ENCODE assay signal across 8 cellular contexts in the genomic region with DNA sequence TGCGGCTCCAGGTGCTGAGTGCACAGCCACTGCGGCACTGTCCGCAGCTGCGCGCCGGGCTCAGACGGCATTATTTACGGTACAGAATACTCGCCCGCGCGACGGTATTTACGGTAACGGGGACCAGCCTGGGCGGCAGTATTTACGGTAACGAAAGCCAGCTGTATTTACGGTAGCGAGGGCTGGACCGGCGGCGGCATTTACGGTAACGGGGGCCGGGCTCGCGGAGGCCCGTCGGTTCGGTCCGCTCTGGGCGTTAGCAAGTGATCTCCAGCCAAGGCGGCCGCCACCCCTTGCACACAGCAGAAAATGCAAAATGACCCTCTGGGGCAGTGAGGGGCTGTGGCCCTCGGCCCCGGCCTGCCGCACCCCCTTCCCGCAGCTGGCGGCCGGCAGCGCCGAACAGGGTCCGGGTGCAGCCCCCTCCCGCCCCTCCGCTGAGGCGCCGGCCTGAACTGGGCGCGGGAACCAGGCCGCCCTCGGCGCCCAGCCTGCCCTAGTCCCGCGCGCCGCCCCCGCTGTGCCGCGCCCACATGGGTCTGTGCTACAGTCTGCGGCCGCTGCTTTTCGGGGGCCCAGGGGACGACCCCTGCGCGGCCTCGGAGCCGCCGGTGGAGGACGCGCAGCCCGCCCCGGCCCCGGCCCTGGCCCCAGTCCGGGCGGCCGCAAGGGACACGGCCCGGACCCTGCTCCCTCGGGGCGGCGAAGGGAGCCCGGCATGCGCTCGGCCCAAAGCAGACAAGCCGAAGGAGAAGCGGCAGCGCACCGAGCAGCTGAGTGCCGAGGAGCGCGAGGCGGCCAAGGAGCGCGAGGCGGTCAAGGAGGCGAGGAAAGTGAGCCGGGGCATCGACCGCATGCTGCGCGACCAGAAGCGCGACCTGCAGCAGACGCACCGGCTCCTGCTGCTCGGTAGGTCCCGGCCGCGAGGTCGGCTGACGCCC. TPM values are rescaled to one million over a fixed set of nuclear protein-coding genes. Genes with fewer than 3 reads are reported as not detected.
DNase-seq lines count a peak whose midpoint lies in the region; ATAC-seq and TF ChIP-seq lines count a peak whose summit lies in the region.

A gene (plus strand): TSS at position 234 of the 941 bp plus-strand sequence. CDS start 300 bp downstream, at position 534.

- H3K27ac Mint-ChIP-seq in activated CD4-positive, alpha-beta T cell treated with anti-CD3 and anti-CD28 coated beads for 36 hours = no peak within 1 kb of the TSS

- H3K9me3 Mint-ChIP-seq in activated CD4-positive, alpha-beta T cell treated with anti-CD3 and anti-CD28 coated beads for 36 hours (ENCODE audit: low read depth) = peaks cover 10% of the 10 kb centered on the region

- CTCF ChIA-PET in HEK293T (lab: Yijun Ruan, JAX) = interaction anchor here (0.6 kb wide), 1 partner anchor 34 kb away, joined by 4 read pairs; no protein-coding TSS in a partner anchor
- CTCF ChIA-PET in activated CD4-positive, alpha-beta T cell treated with anti-CD3 and anti-CD28 coated beads for 36 hours (lab: Charles Lee) = interaction anchor here (0.9 kb wide), 1 partner anchor 13 kb away, joined by 3 read pairs; no protein-coding TSS in a partner anchor

- POLR2A ChIA-PET in HEK293T (lab: Yijun Ruan, JAX) = interaction anchor here (1.1 kb wide), 1 partner anchor 27 kb away, joined by 3 read pairs; no protein-coding TSS in a partner anchor
- POLR2A ChIA-PET in activated CD4-positive, alpha-beta T cell treated with anti-CD3 and anti-CD28 coated beads for 36 hours (lab: Charles Lee) = no interaction called here

- H3K27me3 ChIP-seq in DOHH2 (ENCODE audit: control insufficient read depth, low read length) = no peaks in the 10 kb centered on the region

- H3K27ac ChIP-seq in DOHH2 (ENCODE audit: low read depth, low read length) = peak within 1 kb of the TSS; percentile 63

- intact Hi-C loops in activated CD4-positive, alpha-beta T cell treated with anti-CD3 and anti-CD28 coated beads for 36 hours (cut with DNase I, micrococcal nuclease) = no loop called here

- H3K9me3 ChIP-seq in DOHH2 (ENCODE audit: control insufficient read depth, insufficient read depth, low read length) = no peaks in the 10 kb centered on the region

- H3F3A ChIP-seq in DOHH2 (ENCODE audit: control insufficient read depth, insufficient read depth) = peaks cover 3% of the 10 kb centered on the region; the same call in 1 of the 2 replicates

- ATAC-seq in activated CD4-positive, alpha-beta T cell treated with anti-CD3 and anti-CD28 coated beads for 36 hours = peak; percentile 89

- H3K36me3 Mint-ChIP-seq in activated CD4-positive, alpha-beta T cell treated with anti-CD3 and anti-CD28 coated beads for 36 hours (ENCODE audit: low read depth) = no peaks in the 10 kb centered on the region

- peak; percentile 69 for DNase-seq in HEK293T (ENCODE audit: extremely low spot score)
- peak; percentile 38 to 82 for DNase-seq in NCI-H1930 (lab: John Stamatoyannopoulos, UW)
- DNase-seq in activated CD4-positive, alpha-beta T cell treated with anti-CD3 and anti-CD28 coated beads for 36 hours = peak; percentile 82
- DNase-seq in dermis blood vessel endothelial cell = peak; percentile 86
- peak; percentile 94 for DNase-seq in left kidney (ENCODE audit: low read depth, low spot score)
- DNase-seq in stimulated activated CD4-positive, alpha-beta T cell treated with anti-CD3 and anti-CD28 coated beads, Interleukin-1b, Interleukin-23, amount 100 ng/mL, for 24 hours (ENCODE audit: low read depth in 4 of 4, low spot score in 1 of 4) = peak; percentile 19 to 51 (median 34)
- no peak for DNase-seq in effector CD8-positive, alpha-beta T cell (lab: John Stamatoyannopoulos, UW)

- no peaks in the 10 kb centered on the region for H3K9me2 ChIP-seq in DOHH2 (replicated peaks; ENCODE audit: control insufficient read depth, low read length)

- no peaks in the 10 kb centered on the region for H3K36me3 ChIP-seq in DOHH2 (ENCODE audit: control insufficient read depth, low read length)

- peaks cover 36% of the 10 kb centered on the region for H3K4me1 ChIP-seq in DOHH2 (ENCODE audit: control insufficient read depth, low read length)

- H3K4me3 Mint-ChIP-seq in activated CD4-positive, alpha-beta T cell treated with anti-CD3 and anti-CD28 coated beads for 36 hours = peak within 1 kb of the TSS; percentile 58

- peak within 1 kb of the TSS; percentile 82 for H3K4me3 ChIP-seq in DOHH2 (ENCODE audit: low read length)

- H4K20me1 ChIP-seq in DOHH2 (ENCODE audit: control insufficient read depth, insufficient read depth, low read depth, low read length) = no peaks in the 10 kb centered on the region

- H3K79me2 ChIP-seq in DOHH2 (ENCODE audit: control insufficient read depth, low read length) = peaks cover 32% of the 10 kb centered on the region

- peaks cover 30% of the 10 kb centered on the region for H3K27me3 Mint-ChIP-seq in activated CD4-positive, alpha-beta T cell treated with anti-CD3 and anti-CD28 coated beads for 36 hours

- peaks cover 8% of the 10 kb centered on the region for H3K4me1 Mint-ChIP-seq in activated CD4-positive, alpha-beta T cell treated with anti-CD3 and anti-CD28 coated beads for 36 hours

- TF ChIP-seq CTCF in DOHH2 (IDR thresholded peaks at IDR 0.05; ENCODE audit: low read depth, low read length, poor library complexity, severe bottlenecking) = no peak

- H3K4me2 ChIP-seq in DOHH2 (ENCODE audit: low read length) = peak within 1 kb of the TSS; percentile 73

TF ChIP-seq in HEK293T, 16 proteins besides CTCF, POLR2A, EP300 and RAD21:
- TF ChIP-seq FOXK2 (IDR thresholded peaks at IDR 0.05) (no peak), NFRKB (IDR thresholded peaks at IDR 0.05) (no peak), CTBP1 (IDR thresholded peaks at IDR 0.05; ENCODE audit: borderline replicate concordance) (peak; percentile 56; the same call in 1 of the 2 replicates), TARDBP (IDR thresholded peaks at IDR 0.05) (peak; percentile 72), L3MBTL2 (conservative IDR thresholded peaks at IDR 0.05) (0 out of 2 replicates have a peak, but pooled peaks have one; percentile 42)

RNA-seq across cellular contexts. Expression of the gene that starts here (rescaled TPM):
- under 1 TPM; 0.07 to 0.21 TPM for total RNA-seq in activated CD4-positive, alpha-beta T cell treated with anti-CD3 and anti-CD28 coated beads for 36 hours
- total RNA-seq in dermis blood vessel endothelial cell = 0.51 and 0.68 TPM in 2 replicates

Comparison
In these comparisons a context has a peak if more than half of its experiments do, and no peak if none do; other contexts are left out.
1. Peak in DNase-seq and ATAC-seq in activated CD4-positive, alpha-beta T cell treated with anti-CD3 and anti-CD28 coated beads for 36 hours; RNA of the gene not detected or under 1 TPM.
2. Peak in DNase-seq in dermis blood vessel endothelial cell; RNA of the gene not detected or under 1 TPM.